In the genomic region with DNA sequence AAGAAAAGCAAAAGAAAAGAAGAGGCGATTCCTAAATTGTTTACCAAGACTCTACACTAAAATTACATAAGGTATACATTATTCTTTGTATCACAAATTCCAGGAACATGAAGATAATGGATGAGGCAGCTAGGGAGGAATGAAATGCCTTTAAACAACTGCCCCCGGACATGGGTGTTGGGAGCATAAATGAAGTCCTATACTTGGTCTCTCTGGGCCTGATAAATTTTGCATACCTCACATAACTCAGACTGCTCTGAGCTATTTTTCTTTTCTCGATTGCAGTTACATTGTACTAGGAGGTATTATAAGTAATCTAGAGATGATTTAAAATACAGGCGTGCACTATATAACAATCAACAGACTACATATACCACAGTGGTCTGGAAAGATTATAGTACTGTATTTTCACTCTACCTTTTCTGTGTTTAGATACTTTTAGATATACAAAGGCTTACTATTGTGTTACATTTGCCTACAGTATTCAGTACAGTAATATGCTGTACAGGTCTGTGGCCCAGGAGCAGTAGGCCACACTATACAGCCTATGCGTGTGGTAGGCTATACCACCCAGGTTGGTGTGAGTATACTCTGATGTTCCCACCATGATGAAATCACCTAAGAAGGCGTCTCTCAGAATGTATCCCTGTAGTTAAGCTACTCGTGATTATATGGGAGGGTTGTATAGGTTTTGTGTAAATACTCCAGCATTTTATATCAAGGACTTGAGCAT, we compare ENCODE assay signal across 1 cellular context.
TF ChIP-seq lines count a peak whose summit lies in the region.

No MANE protein-coding gene starts in this region.

TF ChIP-seq in IMR-90, 13 proteins besides CTCF, POLR2A, EP300 and RAD21 (continued from another document):
- TF ChIP-seq MXI1 (IDR thresholded peaks at IDR 0.05; ENCODE audit: borderline replicate concordance, low read depth, low read length) = no peak
- no peak for TF ChIP-seq NFE2L2 (IDR thresholded peaks at IDR 0.05; ENCODE audit: low read depth, low read length)
